22 cellular contexts compared by ENCODE assay signal in the genomic region with DNA sequence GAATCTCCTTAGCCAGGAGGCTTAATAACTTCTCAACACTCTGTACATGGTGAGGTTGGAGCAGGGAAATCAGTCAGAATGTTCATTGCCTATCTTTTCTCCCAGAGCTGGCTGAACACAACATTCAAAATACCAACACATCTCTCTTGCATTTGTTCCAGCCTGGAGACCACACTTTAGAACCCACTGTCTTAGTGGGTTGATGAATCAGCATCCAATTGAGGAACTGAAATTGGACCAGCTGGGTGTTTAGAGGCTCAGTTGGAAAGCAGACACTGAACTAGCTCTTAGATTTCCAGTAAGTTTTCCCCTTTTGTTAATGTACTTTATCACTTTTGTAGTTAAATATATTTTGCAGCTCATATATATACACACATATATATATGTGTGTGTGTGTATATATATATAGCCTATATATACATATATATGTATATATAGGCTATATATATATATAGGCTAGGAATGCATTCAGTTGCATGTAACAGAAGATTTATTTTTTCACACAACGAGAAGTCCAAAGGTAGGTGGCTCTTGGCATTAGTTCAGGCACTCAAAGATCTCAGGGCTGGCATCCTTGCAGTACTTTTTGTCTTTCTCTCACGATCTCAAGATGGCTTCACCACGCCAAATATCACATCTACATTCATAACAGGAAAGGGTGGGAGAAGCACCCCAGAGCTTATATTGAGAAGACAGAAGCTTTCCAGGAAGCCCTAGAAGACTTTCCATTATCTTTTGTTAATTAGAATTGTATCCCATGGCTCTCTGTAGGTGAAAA.
A peak's percentile ranks its signal among the peaks of the same experiment; 100 is the strongest.
DNase-seq lines count a peak whose midpoint lies in the region; ATAC-seq and TF ChIP-seq lines count a peak whose summit lies in the region.
"Had no signal": no experiment of that assay in that cellular context is flagged by ENCODE, and none has a peak within 500 bp of the region (broad histone marks: within the 10 kb centered on the region; RNA-seq: fewer than 3 reads in every experiment).

No MANE protein-coding gene starts in this region.

- no peak for TF ChIP-seq POLR2A in GM18505 (IDR thresholded peaks at IDR 0.05; ENCODE audit: borderline replicate concordance, extremely low read depth, insufficient read depth, insufficient read length)

- peak overlapping the region in 7 of 11 experiments; percentile 36 to 88 (median 65); a peak in 14 of 22 replicates for H3K4me2 ChIP-seq in BLaER1 treated with 17β-estradiol and CSF1 and Interleukin-3, amounts not matched to agents 10 nM and 100 nM
- H3K4me2 ChIP-seq: PC-9 had no signal

- no peak overlapping the region for H3K9ac ChIP-seq in BLaER1 treated with 17β-estradiol and CSF1 and Interleukin-3, amounts not matched to agents 10 nM and 100 nM

- H3K36me3 ChIP-seq in BLaER1 treated with 17β-estradiol and CSF1 and Interleukin-3, amounts not matched to agents 10 nM and 100 nM = no peaks in the 10 kb centered on the region
- H3K36me3 ChIP-seq: gastrocnemius medialis, neutrophil, thyroid gland had no signal

- no peak overlapping the region for H3K4me3 ChIP-seq in BLaER1 treated with 17β-estradiol and CSF1 and Interleukin-3, amounts not matched to agents 10 nM and 100 nM
- H3K4me3 ChIP-seq: gastrocnemius medialis, PC-9, SK-N-MC, thyroid gland had no signal

- H3K27ac ChIP-seq in BLaER1 treated with 17β-estradiol and CSF1 and Interleukin-3, amounts not matched to agents 10 nM and 100 nM = peak overlapping the region in 7 of 11 experiments; percentile 25 to 66 (median 44); a peak in 13 of 22 replicates
- H3K27ac ChIP-seq: C4-2B, gastrocnemius medialis, neutrophil, PC-9, SK-N-MC, thyroid gland had no signal

- H3K4me1 ChIP-seq in BLaER1 treated with 17β-estradiol and CSF1 and Interleukin-3, amounts not matched to agents 10 nM and 100 nM = peaks cover 0 to 43% (median 16%) of the 10 kb centered on the region in 10 experiments; a peak in 14 of 20 replicates
- H3K4me1 ChIP-seq: gastrocnemius medialis, thyroid gland had no signal

- H4K20me1 ChIP-seq in BLaER1 treated with 17β-estradiol and CSF1 and Interleukin-3, amounts not matched to agents 10 nM and 100 nM = no peaks in the 10 kb centered on the region

- H3K9me3 ChIP-seq in BLaER1 treated with 17β-estradiol and CSF1 and Interleukin-3, amounts not matched to agents 10 nM and 100 nM (replicated peaks in 1 of 11) = peaks cover 0 to 6% (median 0%) of the 10 kb centered on the region in 11 experiments; a peak in 1 of 22 replicates
- H3K9me3 ChIP-seq: gastrocnemius medialis, neutrophil, thyroid gland had no signal

- ATAC-seq in HG03354 (IDR thresholded peaks at IDR 0.05; ENCODE audit: poor library complexity, severe bottlenecking, unreplicated experiment) (peak; percentile 61), GM18505 (IDR thresholded peaks at IDR 0.05; ENCODE audit: unreplicated experiment) (no peak), HG03097 (IDR thresholded peaks at IDR 0.05; ENCODE audit: low FRiP score, unreplicated experiment) (no peak)
- ATAC-seq: gastrocnemius medialis; left colon; stimulated activated effector memory CD8-positive, alpha-beta T cell treated with anti-CD3 and anti-CD28 coated beads, Interleukin-12 subunit alpha, Interleukin-12 subunit beta, amount 100 ng/mL, for 72 hours had no signal

- H3K27me3 ChIP-seq in BLaER1 treated with 17β-estradiol and CSF1 and Interleukin-3, amounts not matched to agents 10 nM and 100 nM = no peaks in the 10 kb centered on the region
- H3K27me3 ChIP-seq: gastrocnemius medialis, neutrophil, thyroid gland had no signal

- DNase-seq in NOMO-1 treated with dmso at 0.1 percent for 144 hours (lab: John Stamatoyannopoulos, UW; ENCODE audit: unreplicated experiment) (peak; percentile 81), hippocampal formation (lab: John Stamatoyannopoulos, UW) (peak; percentile 2 to 15), DMS153 (lab: John Stamatoyannopoulos, UW) (no peak)
- no peak for DNase-seq in activated CD4-positive, alpha-beta T cell treated with anti-CD3 and anti-CD28 coated beads for 4 hours
- DNase-seq: activated effector memory CD4-positive, alpha-beta T cell treated with Interleukin-2 at 50 U/mL for 16 hours; DMS53; gastrocnemius medialis; H9; left colon; NCI-H2029 treated with DMSO at 0.1 percent for 48 hours; NCI-H510A; PC-9; T1000; thyroid gland had no signal

Comparison
In these comparisons a context has a peak if more than half of its experiments do, and no peak if none do; other contexts are left out.
1. DNase-seq: peak in NOMO-1 treated with dmso at 0.1 percent for 144 hours (single experiment) and hippocampal formation (2 of 2); none in DMS153 (single experiment) and activated CD4-positive, alpha-beta T cell treated with anti-CD3 and anti-CD28 coated beads for 4 hours (0 of 2).